ENCODE assay signal across 2 cellular contexts in the genomic region with DNA sequence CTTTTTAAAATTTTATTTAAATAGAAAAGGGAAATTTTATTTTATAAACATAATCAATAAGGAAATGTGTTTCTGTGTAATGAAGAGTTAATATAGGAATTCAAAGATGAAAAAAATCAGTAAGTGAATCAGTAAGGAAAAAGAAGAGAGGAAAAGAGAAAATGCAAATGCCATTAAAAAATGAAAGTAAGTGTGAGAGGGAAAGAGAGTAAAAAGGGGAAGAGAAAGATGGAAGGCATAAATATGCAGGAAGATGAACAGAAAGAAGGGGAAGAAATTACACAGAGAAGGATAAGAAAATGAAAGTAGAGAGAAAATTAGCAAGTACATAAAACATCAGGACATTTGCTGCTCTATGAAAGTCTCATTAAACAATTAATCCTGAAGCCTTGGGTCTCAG.
TF ChIP-seq lines count a peak whose summit lies in the region.

No MANE protein-coding gene starts in this region.

TF ChIP-seq in SK-N-SH, 30 proteins besides CTCF, POLR2A, EP300 and RAD21 (continued from another document):
- TF ChIP-seq, protein P1, sequence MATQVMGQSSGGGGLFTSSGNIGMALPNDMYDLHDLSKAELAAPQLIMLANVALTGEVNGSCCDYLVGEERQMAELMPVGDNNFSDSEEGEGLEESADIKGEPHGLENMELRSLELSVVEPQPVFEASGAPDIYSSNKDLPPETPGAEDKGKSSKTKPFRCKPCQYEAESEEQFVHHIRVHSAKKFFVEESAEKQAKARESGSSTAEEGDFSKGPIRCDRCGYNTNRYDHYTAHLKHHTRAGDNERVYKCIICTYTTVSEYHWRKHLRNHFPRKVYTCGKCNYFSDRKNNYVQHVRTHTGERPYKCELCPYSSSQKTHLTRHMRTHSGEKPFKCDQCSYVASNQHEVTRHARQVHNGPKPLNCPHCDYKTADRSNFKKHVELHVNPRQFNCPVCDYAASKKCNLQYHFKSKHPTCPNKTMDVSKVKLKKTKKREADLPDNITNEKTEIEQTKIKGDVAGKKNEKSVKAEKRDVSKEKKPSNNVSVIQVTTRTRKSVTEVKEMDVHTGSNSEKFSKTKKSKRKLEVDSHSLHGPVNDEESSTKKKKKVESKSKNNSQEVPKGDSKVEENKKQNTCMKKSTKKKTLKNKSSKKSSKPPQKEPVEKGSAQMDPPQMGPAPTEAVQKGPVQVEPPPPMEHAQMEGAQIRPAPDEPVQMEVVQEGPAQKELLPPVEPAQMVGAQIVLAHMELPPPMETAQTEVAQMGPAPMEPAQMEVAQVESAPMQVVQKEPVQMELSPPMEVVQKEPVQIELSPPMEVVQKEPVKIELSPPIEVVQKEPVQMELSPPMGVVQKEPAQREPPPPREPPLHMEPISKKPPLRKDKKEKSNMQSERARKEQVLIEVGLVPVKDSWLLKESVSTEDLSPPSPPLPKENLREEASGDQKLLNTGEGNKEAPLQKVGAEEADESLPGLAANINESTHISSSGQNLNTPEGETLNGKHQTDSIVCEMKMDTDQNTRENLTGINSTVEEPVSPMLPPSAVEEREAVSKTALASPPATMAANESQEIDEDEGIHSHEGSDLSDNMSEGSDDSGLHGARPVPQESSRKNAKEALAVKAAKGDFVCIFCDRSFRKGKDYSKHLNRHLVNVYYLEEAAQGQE (IDR thresholded peaks at IDR 0.05; ENCODE audit: low read depth, low read length), result no peak
- no peak for TF ChIP-seq TAF1 (IDR thresholded peaks at IDR 0.05; ENCODE audit: borderline replicate concordance, low read depth, low read length)
- no peak for TF ChIP-seq CHD2 (IDR thresholded peaks at IDR 0.05; ENCODE audit: low read length, partially characterized antibody)
- TF ChIP-seq GABPA (IDR thresholded peaks at IDR 0.05; ENCODE audit: low read depth), result no peak
- no peak for TF ChIP-seq YY1 (IDR thresholded peaks at IDR 0.05; ENCODE audit: low read depth)
- TF ChIP-seq, protein P2, sequence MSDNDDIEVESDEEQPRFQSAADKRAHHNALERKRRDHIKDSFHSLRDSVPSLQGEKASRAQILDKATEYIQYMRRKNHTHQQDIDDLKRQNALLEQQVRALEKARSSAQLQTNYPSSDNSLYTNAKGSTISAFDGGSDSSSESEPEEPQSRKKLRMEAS (IDR thresholded peaks at IDR 0.05; ENCODE audit: low read depth), result no peak
- TF ChIP-seq TEAD4 (IDR thresholded peaks at IDR 0.05; ENCODE audit: borderline replicate concordance, insufficient read depth), result no peak

TF ChIP-seq in SK-N-SH treated with all-trans-retinoic acid at 6 μM for 48 hours, 23 proteins besides CTCF, POLR2A, EP300 and RAD21 (continued from another document):
- TF ChIP-seq TSHZ2 (CRISPR knock-in tag; IDR thresholded peaks at IDR 0.05) (no peak), ZFP3 (CRISPR knock-in tag; IDR thresholded peaks at IDR 0.05) (no peak), TOX (CRISPR knock-in tag; IDR thresholded peaks at IDR 0.05; ENCODE audit: borderline replicate concordance) (no peak), PPARA (CRISPR knock-in tag; IDR thresholded peaks at IDR 0.05; ENCODE audit: borderline replicate concordance) (no peak), GLIS3 (CRISPR knock-in tag; IDR thresholded peaks at IDR 0.05) (no peak)
